Comparison of ENCODE assay signal across 15 cellular contexts in genomic region chr5:115433918-115434317, GRCh38.
"Had no signal": no experiment of that assay in that cellular context is flagged by ENCODE, and none has a peak within 500 bp of the region (broad histone marks: within the 10 kb centered on the region; RNA-seq: fewer than 3 reads in every experiment).

No MANE protein-coding gene starts in this region.

- DNase-seq: activated CD4-positive, alpha-beta T cell treated with anti-CD3 and anti-CD28 coated beads, Interleukin-2, amount 10 ng/mL, durations not matched to agents 7 days and 5 days; activated CD8-positive, alpha-beta memory T cell treated with anti-CD3 and anti-CD28 coated beads for 24 hours; activated naive CD4-positive, alpha-beta T cell; colonic mucosa; esophagus squamous epithelium; foreskin fibroblast; head of caudate nucleus; psoas muscle; right lobe of liver; trophoblast cell had no signal

- H3K27ac ChIP-seq: colonic mucosa, esophagus squamous epithelium, psoas muscle, right lobe of liver, suprapubic skin had no signal

- H3K4me1 ChIP-seq: colonic mucosa had no signal

- H3K27me3 ChIP-seq: colonic mucosa, esophagus squamous epithelium, right lobe of liver, suprapubic skin had no signal

- H3K4me3 Mint-ChIP-seq: activated CD4-positive, alpha-beta T cell treated with anti-CD3 and anti-CD28 coated beads, Interleukin-2, amount 10 ng/mL, durations not matched to agents 7 days and 5 days; mesothelial cell of epicardium; neural crest cell; stimulated activated naive CD8-positive, alpha-beta T cell treated with anti-CD3 and anti-CD28 coated beads, Interleukin-15, Interleukin-2, amounts not matched to agents 100 ng/mL and 50 ng/mL, for 24 hours; T-helper 2 cell treated with Interferon-gamma antibody and Interleukin-4, amounts not matched to agents 5 μg/mL and 100 μg/mL, for 36 hours had no signal

- H3K4me3 ChIP-seq: colonic mucosa, esophagus squamous epithelium, psoas muscle, right lobe of liver, suprapubic skin had no signal

- H3K9me3 Mint-ChIP-seq: activated CD4-positive, alpha-beta T cell treated with anti-CD3 and anti-CD28 coated beads, Interleukin-2, amount 10 ng/mL, durations not matched to agents 7 days and 5 days; neural crest cell had no signal

- H3K27ac Mint-ChIP-seq: activated CD4-positive, alpha-beta T cell treated with anti-CD3 and anti-CD28 coated beads, Interleukin-2, amount 10 ng/mL, durations not matched to agents 7 days and 5 days; mesothelial cell of epicardium; stimulated activated naive CD8-positive, alpha-beta T cell treated with anti-CD3 and anti-CD28 coated beads, Interleukin-15, Interleukin-2, amounts not matched to agents 100 ng/mL and 50 ng/mL, for 24 hours; T-helper 2 cell treated with Interferon-gamma antibody and Interleukin-4, amounts not matched to agents 5 μg/mL and 100 μg/mL, for 36 hours had no signal

- H3K36me3 ChIP-seq: colonic mucosa, esophagus squamous epithelium, right lobe of liver, suprapubic skin had no signal

- H3K4me1 Mint-ChIP-seq: activated CD4-positive, alpha-beta T cell treated with anti-CD3 and anti-CD28 coated beads, Interleukin-2, amount 10 ng/mL, durations not matched to agents 7 days and 5 days; neural crest cell had no signal

- ATAC-seq: right lobe of liver had no signal

- H3K9me3 ChIP-seq: colonic mucosa, esophagus squamous epithelium, right lobe of liver, suprapubic skin had no signal
